1 cellular context compared by ENCODE assay signal in genomic region chr22:39439170-39439569, GRCh38.
TF ChIP-seq lines count a peak whose summit lies in the region.

No MANE protein-coding gene starts in this region.

TF ChIP-seq in HCT116, 20 proteins besides CTCF, POLR2A, EP300 and RAD21 (continued from another document):
- TF ChIP-seq, protein P1, sequence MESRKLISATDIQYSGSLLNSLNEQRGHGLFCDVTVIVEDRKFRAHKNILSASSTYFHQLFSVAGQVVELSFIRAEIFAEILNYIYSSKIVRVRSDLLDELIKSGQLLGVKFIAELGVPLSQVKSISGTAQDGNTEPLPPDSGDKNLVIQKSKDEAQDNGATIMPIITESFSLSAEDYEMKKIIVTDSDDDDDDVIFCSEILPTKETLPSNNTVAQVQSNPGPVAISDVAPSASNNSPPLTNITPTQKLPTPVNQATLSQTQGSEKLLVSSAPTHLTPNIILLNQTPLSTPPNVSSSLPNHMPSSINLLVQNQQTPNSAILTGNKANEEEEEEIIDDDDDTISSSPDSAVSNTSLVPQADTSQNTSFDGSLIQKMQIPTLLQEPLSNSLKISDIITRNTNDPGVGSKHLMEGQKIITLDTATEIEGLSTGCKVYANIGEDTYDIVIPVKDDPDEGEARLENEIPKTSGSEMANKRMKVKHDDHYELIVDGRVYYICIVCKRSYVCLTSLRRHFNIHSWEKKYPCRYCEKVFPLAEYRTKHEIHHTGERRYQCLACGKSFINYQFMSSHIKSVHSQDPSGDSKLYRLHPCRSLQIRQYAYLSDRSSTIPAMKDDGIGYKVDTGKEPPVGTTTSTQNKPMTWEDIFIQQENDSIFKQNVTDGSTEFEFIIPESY (IDR thresholded peaks at IDR 0.05; ENCODE audit: extremely low read depth, insufficient replicate concordance, low read length) = no peak
- TF ChIP-seq, protein P2, sequence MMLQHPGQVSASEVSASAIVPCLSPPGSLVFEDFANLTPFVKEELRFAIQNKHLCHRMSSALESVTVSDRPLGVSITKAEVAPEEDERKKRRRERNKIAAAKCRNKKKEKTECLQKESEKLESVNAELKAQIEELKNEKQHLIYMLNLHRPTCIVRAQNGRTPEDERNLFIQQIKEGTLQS (IDR thresholded peaks at IDR 0.05) = no peak
- no peak for TF ChIP-seq ZFX (IDR thresholded peaks at IDR 0.05)
- no peak for TF ChIP-seq POLR2AphosphoS5 (IDR thresholded peaks at IDR 0.05; ENCODE audit: low read depth, low read length)
- no peak for TF ChIP-seq SRF (IDR thresholded peaks at IDR 0.05; ENCODE audit: low read depth)
- TF ChIP-seq SIN3A (IDR thresholded peaks at IDR 0.05; ENCODE audit: low read depth) = no peak
- TF ChIP-seq FOSL1 (IDR thresholded peaks at IDR 0.05; ENCODE audit: low read depth) = no peak
- TF ChIP-seq EZH2phosphoT487 (IDR thresholded peaks at IDR 0.05; ENCODE audit: borderline replicate concordance) = no peak
- no peak for TF ChIP-seq TCF7L2 (IDR thresholded peaks at IDR 0.05; ENCODE audit: borderline replicate concordance, extremely low read depth, insufficient read depth, insufficient read length)
